21 cellular contexts compared by ENCODE assay signal in the genomic region with DNA sequence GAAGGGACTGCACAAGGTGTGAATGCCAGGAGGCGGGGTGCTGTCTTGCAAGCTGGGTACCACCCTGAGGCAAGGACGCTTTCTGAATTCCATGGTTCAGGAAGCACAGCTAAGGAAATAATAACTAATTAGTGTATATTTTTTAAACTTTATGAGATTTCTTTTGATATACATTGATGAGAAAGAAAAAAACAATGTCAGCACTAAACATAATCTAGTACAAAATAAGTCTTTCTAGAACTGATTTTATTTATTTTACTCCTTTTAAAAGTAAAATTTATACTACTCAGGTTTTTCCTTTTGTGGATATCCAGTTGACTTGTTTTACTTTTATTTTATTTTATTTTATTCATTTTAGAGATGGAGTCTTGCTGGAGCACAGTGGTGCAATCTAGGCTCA. TPM values are rescaled to one million over a fixed set of nuclear protein-coding genes. Genes with fewer than 3 reads are reported as not detected.
DNase-seq lines count a peak whose midpoint lies in the region; ATAC-seq, FAIRE-seq and TF ChIP-seq lines count a peak whose summit lies in the region.
"Had no signal": no experiment of that assay in that cellular context is flagged by ENCODE, and none has a peak within 500 bp of the region (broad histone marks: within the 10 kb centered on the region; RNA-seq: fewer than 3 reads in every experiment).

No MANE protein-coding gene starts in this region.

- no peak for DNase-seq in HepG2 (ENCODE audit: low spot score)
- DNase-seq in right lobe of liver: no peak
- DNase-seq in RCC 7860 (ENCODE audit: low spot score): no peak
- DNase-seq in C1 segment of cervical spinal cord (lab: John Stamatoyannopoulos, UW): no peak
- DNase-seq in SHP77 treated with DMSO at 0.1 percent for 48 hours (lab: John Stamatoyannopoulos, UW): no peak
- DNase-seq: AML-193; CD4-positive, alpha-beta memory T cell; CD4-positive, CD25-positive, alpha-beta regulatory T cell; CD8-positive, alpha-beta memory T cell; COR-L47; DMS 273 treated with DMSO at 0.1 percent for 48 hours; DMS153; DMS53; DMS79; GF-D8 had no signal

- TF ChIP-seq CTCF in HepG2 (CRISPR knock-in tag; IDR thresholded peaks at IDR 0.05): no peak
- TF ChIP-seq CTCF in right lobe of liver (IDR thresholded peaks at IDR 0.05): no peak

- in situ Hi-C loops in HepG2 (cut with HindIII; ENCODE audit: extremely low pct_ligation_motif_present, low pct_unique_long_range_greater_than_20kb): no loop called here

- no peak for ATAC-seq in HepG2
- no peak for ATAC-seq in right lobe of liver
- ATAC-seq: A549 had no signal

- POLR2A ChIA-PET in HepG2 (lab: Yijun Ruan, JAX): no interaction called here

- intact Hi-C loops in HepG2 (cut with micrococcal nuclease; ENCODE audit: unreplicated experiment): no loop called here
- intact Hi-C loops in right lobe of liver (cut with DNase I): no loop called here

- H3K27ac ChIP-seq in HepG2 (ENCODE audit: extremely low read length, insufficient read depth, low read length) (no peak overlapping the region), right lobe of liver (no peak overlapping the region)
- H3K27ac ChIP-seq: 22Rv1; A549; BLaER1 treated with 17β-estradiol and CSF1 and Interleukin-3, amounts not matched to agents 10 nM and 100 nM had no signal

- H3K36me3 ChIP-seq in HepG2 (replicated peaks in 1 of 2; ENCODE audit: control insufficient read depth in 1 of 2, insufficient read depth in 2 of 2, low read length in 2 of 2) (peaks cover 5 to 26% of the 10 kb centered on the region in 2 experiments; a peak in 3 of 5 replicates), right lobe of liver (peaks cover 0 to 25% (median 9%) of the 10 kb centered on the region in 4 donors)

- H4K20me1 ChIP-seq in HepG2 (ENCODE audit: insufficient read depth, low read length): no peaks in the 10 kb centered on the region

- H3K9me3 ChIP-seq in HepG2 (ENCODE audit: low read length): no peaks in the 10 kb centered on the region
- no peaks in the 10 kb centered on the region for H3K9me3 ChIP-seq in right lobe of liver
- H3K9me3 ChIP-seq: A549; BLaER1 treated with 17β-estradiol and CSF1 and Interleukin-3, amounts not matched to agents 10 nM and 100 nM had no signal

- no TSS peak for BruUV-seq in HepG2 (replicated peaks; lab: Mats Ljungman, UMichigan)

- H3K27me3 ChIP-seq in HepG2 (ENCODE audit: control insufficient read depth in 1 of 2, insufficient read depth in 2 of 2, low read length in 2 of 2) (no peaks in the 10 kb centered on the region; a peak in 1 of 5 replicates), right lobe of liver (no peaks in the 10 kb centered on the region)
- H3K27me3 ChIP-seq: BLaER1 treated with 17β-estradiol and CSF1 and Interleukin-3, amounts not matched to agents 10 nM and 100 nM had no signal

- H3K4me1 ChIP-seq in HepG2 (ENCODE audit: insufficient read depth, low read length) (peaks cover 19% of the 10 kb centered on the region), right lobe of liver (peaks cover 0 to 17% (median 8%) of the 10 kb centered on the region in 4 donors)

- whole genome bisulfite sequencing in HepG2 (ENCODE audit: low lambda C conversion rate): 94% methylated on average over 2 of the region's 2 CpGs
- 100% methylated on average over 2 of the region's 2 CpGs for WGBS in right lobe of liver (ENCODE audit: insufficient coverage, low coverage, low lambda C conversion rate, missing lambda C conversion rate)

- H2AFZ ChIP-seq in HepG2 (ENCODE audit: low read length): no peak overlapping the region

- H3K4me2 ChIP-seq in HepG2 (ENCODE audit: low read depth, low read length): no peak overlapping the region
- H3K4me2 ChIP-seq: A549; BLaER1 treated with 17β-estradiol and CSF1 and Interleukin-3, amounts not matched to agents 10 nM and 100 nM had no signal

- FAIRE-seq in HepG2 (lab: Jason Lieb, UNC) (no peak), RCC 7860 (lab: Jason Lieb, UNC) (peak; percentile 44)
- FAIRE-seq: A549, G401.6, GM12891, GM19239 had no signal

- TF ChIP-seq EP300 in HepG2 (IDR thresholded peaks at IDR 0.05; ENCODE audit: low read depth in 2 of 2, low read length in 2 of 2) (no peak), HepG2 (CRISPR knock-in tag; IDR thresholded peaks at IDR 0.05; ENCODE audit: borderline replicate concordance) (no peak)

- TF ChIP-seq RAD21 in HepG2 (CRISPR knock-in tag; IDR thresholded peaks at IDR 0.05): no peak

- no peak overlapping the region for H3K9ac ChIP-seq in HepG2 (ENCODE audit: insufficient read depth, low read depth, low read length)
- H3K9ac ChIP-seq: BLaER1 treated with 17β-estradiol and CSF1 and Interleukin-3, amounts not matched to agents 10 nM and 100 nM had no signal

- H3K4me3 ChIP-seq in HepG2 (replicated peaks in 1 of 3; ENCODE audit: insufficient read depth in 1 of 3, low read depth in 2 of 3, low read length in 3 of 3): no peak overlapping the region
- H3K4me3 ChIP-seq in right lobe of liver: no peak overlapping the region
- H3K4me3 ChIP-seq: A549; BLaER1 treated with 17β-estradiol and CSF1 and Interleukin-3, amounts not matched to agents 10 nM and 100 nM had no signal

- CTCF ChIA-PET in HepG2 (lab: Yijun Ruan, JAX; ENCODE audit: low intra/inter-chr PET ratio, low total read pairs): no interaction called here

- H3K79me2 ChIP-seq in HepG2 (ENCODE audit: insufficient read depth, low read length): peaks cover 41% of the 10 kb centered on the region

- TF ChIP-seq POLR2A in HepG2 (IDR thresholded peaks at IDR 0.05; ENCODE audit: insufficient read depth in 1 of 2, low read depth in 2 of 2, low read length in 2 of 2): no peak
- TF ChIP-seq POLR2A in right lobe of liver (IDR thresholded peaks at IDR 0.05): no peak

RNA-seq across cellular contexts. Expression of a gene that starts 3.6 kb away (rescaled TPM):
- total RNA-seq in HepG2 (2016; rRNA removed; fragmentation: Illumina TruSeq; extraction: Trizol) (41.6 and 46.4 TPM in 2 replicates), right lobe of liver (10 to 100 TPM; 13.3 to 23.9 (median 20.2) TPM)
- total RNA-seq in HepG2 (2016; cell fraction: cytosol; rRNA removed; fragmentation: Illumina TruSeq; extraction: Trizol; ENCODE audit: low read depth): 20.3 and 22.3 TPM in 2 replicates
- total RNA-seq in HepG2 (2016; cell fraction: insoluble cytoplasmic fraction; rRNA removed; fragmentation: Illumina TruSeq; extraction: Trizol): 44.0 and 45.9 TPM in 2 replicates
- total RNA-seq in HepG2 (2016; cell fraction: membrane; rRNA removed; fragmentation: Illumina TruSeq; extraction: Trizol): 37.1 and 46.9 TPM in 2 replicates
- total RNA-seq in HepG2 (2016; cell fraction: nucleus; rRNA removed; fragmentation: Illumina TruSeq; extraction: Trizol): 32.8 and 33.1 TPM in 2 replicates
- 8.0 and 10.9 TPM in 2 replicates for polyA plus RNA-seq in HepG2 (2011; rRNA removed)
- 4.4 and 7.0 TPM in 2 replicates for polyA plus RNA-seq in HepG2 (2011; cell fraction: cytosol; rRNA removed)
- 6.7 and 8.1 TPM in 2 replicates for polyA plus RNA-seq in HepG2 (2011; cell fraction: nucleus; rRNA removed)
- polyA plus RNA-seq in HepG2 (2012): 28.3 and 30.1 TPM in 2 replicates
- 20.4 and 21.1 TPM in 2 replicates for polyA plus RNA-seq in HepG2 (2016; cell fraction: cytosol; fragmentation: Illumina TruSeq; extraction: Trizol; ENCODE audit: low read depth)
- 48.5 and 53.9 TPM in 2 replicates for polyA plus RNA-seq in HepG2 (2016; cell fraction: insoluble cytoplasmic fraction; fragmentation: Illumina TruSeq; extraction: Trizol; ENCODE audit: low read depth)
- 31.1 and 31.6 TPM in 2 replicates for polyA plus RNA-seq in HepG2 (2016; cell fraction: membrane; fragmentation: Illumina TruSeq; extraction: Trizol; ENCODE audit: low read depth)
- polyA plus RNA-seq in HepG2 (2016; cell fraction: nucleus; fragmentation: Illumina TruSeq; extraction: Trizol; ENCODE audit: insufficient read depth, low read depth): 36.8 and 38.2 TPM in 2 replicates
- 8.8 and 29.7 TPM in 2 replicates for polyA minus RNA-seq in HepG2 (2011; rRNA and poly(A)+ RNA removed; ENCODE audit: low replicate concordance)
- polyA minus RNA-seq in HepG2 (2011; cell fraction: cytosol; rRNA and poly(A)+ RNA removed): 11.5 and 11.8 TPM in 2 replicates
- polyA minus RNA-seq in HepG2 (2011; cell fraction: nucleus; rRNA and poly(A)+ RNA removed): 39.3 and 44.4 TPM in 2 replicates

RNA-seq across cellular contexts. Expression of a gene that starts 17.4 kb away (rescaled TPM):
- total RNA-seq in HepG2 (2016; rRNA removed; fragmentation: Illumina TruSeq; extraction: Trizol) (78.4 and 114 TPM in 2 replicates), right lobe of liver (1 to 10 TPM; 4.9 to 9.4 (median 8.1) TPM)
- 37.2 and 44.7 TPM in 2 replicates for total RNA-seq in HepG2 (2016; cell fraction: cytosol; rRNA removed; fragmentation: Illumina TruSeq; extraction: Trizol; ENCODE audit: low read depth)
- total RNA-seq in HepG2 (2016; cell fraction: insoluble cytoplasmic fraction; rRNA removed; fragmentation: Illumina TruSeq; extraction: Trizol): 77.5 and 119 TPM in 2 replicates
- total RNA-seq in HepG2 (2016; cell fraction: membrane; rRNA removed; fragmentation: Illumina TruSeq; extraction: Trizol): 39.2 and 47.0 TPM in 2 replicates
- 40.6 and 42.7 TPM in 2 replicates for total RNA-seq in HepG2 (2016; cell fraction: nucleus; rRNA removed; fragmentation: Illumina TruSeq; extraction: Trizol)
- 16.4 and 23.6 TPM in 2 replicates for polyA plus RNA-seq in HepG2 (2011; rRNA removed)
- 8.1 and 14.1 TPM in 2 replicates for polyA plus RNA-seq in HepG2 (2011; cell fraction: cytosol; rRNA removed)
- 5.4 and 10.2 TPM in 2 replicates for polyA plus RNA-seq in HepG2 (2011; cell fraction: nucleus; rRNA removed)
- 18.8 and 26.8 TPM in 2 replicates for polyA plus RNA-seq in HepG2 (2012)
- 5.7 and 6.5 TPM in 2 replicates for polyA plus RNA-seq in HepG2 (2016; cell fraction: cytosol; fragmentation: Illumina TruSeq; extraction: Trizol; ENCODE audit: low read depth)
- polyA plus RNA-seq in HepG2 (2016; cell fraction: insoluble cytoplasmic fraction; fragmentation: Illumina TruSeq; extraction: Trizol; ENCODE audit: low read depth): 114 and 121 TPM in 2 replicates
- polyA plus RNA-seq in HepG2 (2016; cell fraction: membrane; fragmentation: Illumina TruSeq; extraction: Trizol; ENCODE audit: low read depth): 7.8 and 9.8 TPM in 2 replicates
- 73.3 and 78.2 TPM in 2 replicates for polyA plus RNA-seq in HepG2 (2016; cell fraction: nucleus; fragmentation: Illumina TruSeq; extraction: Trizol; ENCODE audit: insufficient read depth, low read depth)
- 2.7 and 18.5 TPM in 2 replicates for polyA minus RNA-seq in HepG2 (2011; rRNA and poly(A)+ RNA removed; ENCODE audit: low replicate concordance)
- 17.8 TPM in 2 replicates for polyA minus RNA-seq in HepG2 (2011; cell fraction: cytosol; rRNA and poly(A)+ RNA removed)
- polyA minus RNA-seq in HepG2 (2011; cell fraction: nucleus; rRNA and poly(A)+ RNA removed): 23.3 and 25.5 TPM in 2 replicates

RNA-seq across cellular contexts. Expression of a gene that starts 17.6 kb away (rescaled TPM):
- total RNA-seq in HepG2 (2016; rRNA removed; fragmentation: Illumina TruSeq; extraction: Trizol) (39.1 and 51.0 TPM in 2 replicates), right lobe of liver (1 to 10 TPM; 4.7 to 9.0 (median 6.2) TPM)
- 7.8 and 8.9 TPM in 2 replicates for total RNA-seq in HepG2 (2016; cell fraction: cytosol; rRNA removed; fragmentation: Illumina TruSeq; extraction: Trizol; ENCODE audit: low read depth)
- 38.6 and 49.9 TPM in 2 replicates for total RNA-seq in HepG2 (2016; cell fraction: insoluble cytoplasmic fraction; rRNA removed; fragmentation: Illumina TruSeq; extraction: Trizol)
- 18.7 and 20.4 TPM in 2 replicates for total RNA-seq in HepG2 (2016; cell fraction: membrane; rRNA removed; fragmentation: Illumina TruSeq; extraction: Trizol)
- 31.8 and 32.5 TPM in 2 replicates for total RNA-seq in HepG2 (2016; cell fraction: nucleus; rRNA removed; fragmentation: Illumina TruSeq; extraction: Trizol)
- polyA plus RNA-seq in HepG2 (2011; rRNA removed): 12.7 and 14.7 TPM in 2 replicates
- 8.2 and 9.1 TPM in 2 replicates for polyA plus RNA-seq in HepG2 (2011; cell fraction: cytosol; rRNA removed)
- 5.8 and 9.0 TPM in 2 replicates for polyA plus RNA-seq in HepG2 (2011; cell fraction: nucleus; rRNA removed)
- 16.0 and 16.1 TPM in 2 replicates for polyA plus RNA-seq in HepG2 (2012)
- polyA plus RNA-seq in HepG2 (2016; cell fraction: cytosol; fragmentation: Illumina TruSeq; extraction: Trizol; ENCODE audit: low read depth): 4.6 and 7.2 TPM in 2 replicates
- 45.0 and 45.2 TPM in 2 replicates for polyA plus RNA-seq in HepG2 (2016; cell fraction: insoluble cytoplasmic fraction; fragmentation: Illumina TruSeq; extraction: Trizol; ENCODE audit: low read depth)
- 11.8 and 12.5 TPM in 2 replicates for polyA plus RNA-seq in HepG2 (2016; cell fraction: membrane; fragmentation: Illumina TruSeq; extraction: Trizol; ENCODE audit: low read depth)
- 25.0 and 26.1 TPM in 2 replicates for polyA plus RNA-seq in HepG2 (2016; cell fraction: nucleus; fragmentation: Illumina TruSeq; extraction: Trizol; ENCODE audit: insufficient read depth, low read depth)
- polyA minus RNA-seq in HepG2 (2011; rRNA and poly(A)+ RNA removed; ENCODE audit: low replicate concordance): 26.5 and 78.8 TPM in 2 replicates
- 10.0 and 10.5 TPM in 2 replicates for polyA minus RNA-seq in HepG2 (2011; cell fraction: cytosol; rRNA and poly(A)+ RNA removed)
- polyA minus RNA-seq in HepG2 (2011; cell fraction: nucleus; rRNA and poly(A)+ RNA removed): 39.3 and 40.9 TPM in 2 replicates
